Comparison of ENCODE assay signal across 7 cellular contexts in genomic region chr20:62952373-62953166, GRCh38. TPM values are rescaled to one million over a fixed set of nuclear protein-coding genes. Genes with fewer than 3 reads are reported as not detected.
DNase-seq lines count a peak whose midpoint lies in the region; ATAC-seq and TF ChIP-seq lines count a peak whose summit lies in the region.

Gene SLC17A9 (plus strand): TSS chr20:62952709. CDS start chr20:62952831, 122 bp downstream.

- H3K36me3 ChIP-seq in ectodermal cell (ENCODE audit: control insufficient read depth, insufficient read depth, low read length) = peaks cover 10% of the 10 kb centered on the region
- H3K36me3 ChIP-seq in testis (ENCODE audit: low read depth, missing control alignments) = no peaks in the 10 kb centered on the region

- ATAC-seq in GM18907 (IDR thresholded peaks at IDR 0.05; ENCODE audit: unreplicated experiment) (peak; percentile 50), HG03045 (IDR thresholded peaks at IDR 0.05; ENCODE audit: unreplicated experiment) (peak; percentile 60), memory B cell (ENCODE audit: low read depth) (peak; percentile 21), GM18873 (IDR thresholded peaks at IDR 0.05; ENCODE audit: low FRiP score, unreplicated experiment) (no peak)

- H3K27me3 ChIP-seq in ectodermal cell (ENCODE audit: control insufficient read depth, insufficient read depth, low read length, poor library complexity, severe bottlenecking) = peaks cover 4% of the 10 kb centered on the region
- no peaks in the 10 kb centered on the region for H3K27me3 ChIP-seq in testis

- peaks cover 17% of the 10 kb centered on the region for H3K4me1 Mint-ChIP-seq in T-helper 1 cell treated with Interleukin-12 subunit alpha and Interleukin-12 subunit beta and Interleukin-4 antibody, amounts not matched to agents 30 μg/mL and 1 μg/mL, for 36 hours (ENCODE audit: low read depth)
- peaks cover 14% of the 10 kb centered on the region for H3K4me1 Mint-ChIP-seq in memory B cell

- no peak within 1 kb of the TSS for H3K27ac ChIP-seq in ectodermal cell (ENCODE audit: insufficient read depth, low read depth, low read length, poor library complexity, severe bottlenecking)
- H3K27ac ChIP-seq in testis = peak within 1 kb of the TSS; percentile 76 to 90

- 22 to 24% methylated on average over 40 of the region's 40 CpGs for WGBS in ectodermal cell, 2 experiments
- 42 to 52% methylated on average over 7 to 34 of the region's 40 CpGs for WGBS in testis, 2 donors

- H3K9me3 ChIP-seq in ectodermal cell (ENCODE audit: control insufficient read depth, low read length) (no peaks in the 10 kb centered on the region), testis (no peaks in the 10 kb centered on the region)

- H3K4me3 ChIP-seq in ectodermal cell (ENCODE audit: insufficient read depth, low read depth, low read length) = peak within 1 kb of the TSS; percentile 16
- H3K4me3 ChIP-seq in testis = no peak within 1 kb of the TSS

- peak within 1 kb of the TSS; percentile 23 for H3K4me3 Mint-ChIP-seq in T-helper 1 cell treated with Interleukin-12 subunit alpha and Interleukin-12 subunit beta and Interleukin-4 antibody, amounts not matched to agents 30 μg/mL and 1 μg/mL, for 36 hours
- H3K4me3 Mint-ChIP-seq in memory B cell = peak within 1 kb of the TSS; percentile 90

- no peak for TF ChIP-seq CTCF in testis (IDR thresholded peaks at IDR 0.05)

- intact Hi-C loops in testis (cut with DNase I; ENCODE audit: low total_unique reads) = no loop called here

- TF ChIP-seq POLR2A in testis (IDR thresholded peaks at IDR 0.05) = no peak

- H3K27ac Mint-ChIP-seq in T-helper 1 cell treated with Interleukin-12 subunit alpha and Interleukin-12 subunit beta and Interleukin-4 antibody, amounts not matched to agents 30 μg/mL and 1 μg/mL, for 36 hours = peak within 1 kb of the TSS; percentile 92
- peak within 1 kb of the TSS; percentile 88 for H3K27ac Mint-ChIP-seq in memory B cell

- H3K27me3 Mint-ChIP-seq in T-helper 1 cell treated with Interleukin-12 subunit alpha and Interleukin-12 subunit beta and Interleukin-4 antibody, amounts not matched to agents 30 μg/mL and 1 μg/mL, for 36 hours (ENCODE audit: low read depth) = no peaks in the 10 kb centered on the region
- no peaks in the 10 kb centered on the region for H3K27me3 Mint-ChIP-seq in memory B cell

- peaks cover 27% of the 10 kb centered on the region for H3K36me3 Mint-ChIP-seq in T-helper 1 cell treated with Interleukin-12 subunit alpha and Interleukin-12 subunit beta and Interleukin-4 antibody, amounts not matched to agents 30 μg/mL and 1 μg/mL, for 36 hours (ENCODE audit: low read depth)
- peaks cover 8% of the 10 kb centered on the region for H3K36me3 Mint-ChIP-seq in memory B cell

- H3K9me3 Mint-ChIP-seq in T-helper 1 cell treated with Interleukin-12 subunit alpha and Interleukin-12 subunit beta and Interleukin-4 antibody, amounts not matched to agents 30 μg/mL and 1 μg/mL, for 36 hours = no peaks in the 10 kb centered on the region
- no peaks in the 10 kb centered on the region for H3K9me3 Mint-ChIP-seq in memory B cell

- DNase-seq in memory B cell (ENCODE audit: low spot score in 2 of 2) (peak; percentile 38 to 46), testis (peak; percentile 52)

- H3K4me1 ChIP-seq in ectodermal cell (ENCODE audit: control insufficient read depth, insufficient read depth, low read length) = peaks cover 13% of the 10 kb centered on the region
- H3K4me1 ChIP-seq in testis = peaks cover 34% of the 10 kb centered on the region

RNA-seq across cellular contexts. Expression of gene SLC17A9, which starts in this region (rescaled TPM):
- polyA plus RNA-seq in ectodermal cell (2013, experiment 1 of 4) = 0.78 TPM
- polyA plus RNA-seq in ectodermal cell (2013, experiment 2 of 4) = 0.82 TPM
- 0.64 TPM for polyA plus RNA-seq in ectodermal cell (2013, experiment 3 of 4)
- polyA plus RNA-seq in ectodermal cell (2013, experiment 4 of 4) = 0.61 TPM
- total RNA-seq in testis = 1 to 10 TPM; 2.9 to 3.2 TPM
- polyA plus RNA-seq in testis (ENCODE audit: insufficient read depth, low read depth, low replicate concordance) = 2.1 TPM
